1 cellular context compared by ENCODE assay signal in genomic region chr3:10279384-10280176, GRCh38.
TF ChIP-seq lines count a peak whose summit lies in the region.

No MANE protein-coding gene starts in this region.

TF ChIP-seq in K562, 482 proteins besides CTCF, POLR2A, EP300 and RAD21 (continued from another document and continues in another):
- TF ChIP-seq ZNF318 (IDR thresholded peaks at IDR 0.05; ENCODE audit: borderline replicate concordance in 1 of 2, low read depth in 1 of 2) (no peak), GTF2A2 (tag; IDR thresholded peaks at IDR 0.05) (no peak), GABPB2 (CRISPR knock-in tag; conservative IDR thresholded peaks at IDR 0.05) (no peak), SAFB (IDR thresholded peaks at IDR 0.05; ENCODE audit: borderline replicate concordance, low read depth, low read length) (no peak), E2F5 (CRISPR knock-in tag; IDR thresholded peaks at IDR 0.05) (no peak), E2F1 (CRISPR knock-in tag; IDR thresholded peaks at IDR 0.05) (no peak), E2F8 (IDR thresholded peaks at IDR 0.05; ENCODE audit: low read depth, partially characterized antibody) (no peak), CGGBP1 (CRISPR knock-in tag; IDR thresholded peaks at IDR 0.05) (no peak), CBFA2T3 (IDR thresholded peaks at IDR 0.05) (peak; percentile 30; the same call in 1 of the 2 replicates), U2AF1 (optimal IDR thresholded peaks at IDR 0.05; ENCODE audit: low read depth, low read length) (no peak), ZNF253 (CRISPR knock-in tag; conservative IDR thresholded peaks at IDR 0.05) (no peak), ZNF280A (IDR thresholded peaks at IDR 0.05; ENCODE audit: low read depth, partially characterized antibody) (no peak), KLF1 (tag; IDR thresholded peaks at IDR 0.05) (no peak), ZNF830 (CRISPR knock-in tag; IDR thresholded peaks at IDR 0.05) (no peak), ATF7 (IDR thresholded peaks at IDR 0.05) (no peak), ZKSCAN1 (IDR thresholded peaks at IDR 0.05; ENCODE audit: low read depth, low read length) (no peak), EHMT2 (IDR thresholded peaks at IDR 0.05) (no peak), PRDM10 (IDR thresholded peaks at IDR 0.05; ENCODE audit: partially characterized antibody) (no peak), ZNF134 (CRISPR knock-in tag; conservative IDR thresholded peaks at IDR 0.05) (no peak), RBM25 (IDR thresholded peaks at IDR 0.05; ENCODE audit: low read depth, low read length, severe bottlenecking) (no peak), FOXJ2 (tag; IDR thresholded peaks at IDR 0.05) (no peak), CHD4 (IDR thresholded peaks at IDR 0.05; ENCODE audit: insufficient read depth, insufficient replicate concordance, low read depth, low read length, poor library complexity, severe bottlenecking) (no peak), ZBTB7A (IDR thresholded peaks at IDR 0.05; ENCODE audit: borderline replicate concordance, control insufficient read depth, low read depth, low read length) (peak; percentile 37; the same call in 1 of the 2 replicates), SIRT6 (IDR thresholded peaks at IDR 0.05; ENCODE audit: low read depth, low read length) (no peak), ZNF592 (IDR thresholded peaks at IDR 0.05) (peak; percentile 45; the same call in 1 of the 2 replicates), ZKSCAN3 (CRISPR knock-in tag; IDR thresholded peaks at IDR 0.05) (no peak), MAFG (tag; conservative IDR thresholded peaks at IDR 0.05) (0 out of 2 replicates have a peak, but pooled peaks have one; percentile 59), FOSL1 (tag; conservative IDR thresholded peaks at IDR 0.05) (no peak), FOS (IDR thresholded peaks at IDR 0.05; ENCODE audit: extremely low read depth, insufficient read length) (no peak), CBFB (CRISPR knock-in tag; IDR thresholded peaks at IDR 0.05) (no peak), HOXB6 (CRISPR knock-in tag; IDR thresholded peaks at IDR 0.05; ENCODE audit: borderline replicate concordance) (no peak), ATF3 (IDR thresholded peaks at IDR 0.05) (no peak), ATF3 (CRISPR knock-in tag; conservative IDR thresholded peaks at IDR 0.05) (no peak)
